In genomic region chr3:151798476-151798875, GRCh38 we compare ENCODE assay signal across 21 cellular contexts. TPM values are rescaled to one million over a fixed set of nuclear protein-coding genes. Genes with fewer than 3 reads are reported as not detected.
DNase-seq lines count a peak whose midpoint lies in the region; ATAC-seq, FAIRE-seq and TF ChIP-seq lines count a peak whose summit lies in the region.
"Had no signal": no experiment of that assay in that cellular context is flagged by ENCODE, and none has a peak within 500 bp of the region (broad histone marks: within the 10 kb centered on the region; RNA-seq: fewer than 3 reads in every experiment).

No MANE protein-coding gene starts in this region.

- peaks cover 50% of the 10 kb centered on the region for H3F3A ChIP-seq in SK-N-SH (replicated peaks; ENCODE audit: insufficient read depth)

- H3K36me3 ChIP-seq in SK-N-SH (replicated peaks in 1 of 2; ENCODE audit: control insufficient read depth in 1 of 2, insufficient read depth in 2 of 2, low read length in 1 of 2) (peaks cover 0 to 5% of the 10 kb centered on the region in 2 experiments), astrocyte (ENCODE audit: insufficient read depth, low read length) (no peaks in the 10 kb centered on the region)
- H3K36me3 ChIP-seq: SJSA1 had no signal

- no peak for TF ChIP-seq RAD21 in SK-N-SH (IDR thresholded peaks at IDR 0.05; ENCODE audit: low read length)

- H4K20me1 ChIP-seq in SK-N-SH (ENCODE audit: insufficient read depth) (no peaks in the 10 kb centered on the region), astrocyte (ENCODE audit: insufficient read depth, low read length) (no peaks in the 10 kb centered on the region)

- no peak overlapping the region for H3K4me3 Mint-ChIP-seq in astrocyte (ENCODE audit: unreplicated experiment)
- H3K4me3 Mint-ChIP-seq in nephron progenitor cell, result no peak overlapping the region
- H3K4me3 Mint-ChIP-seq: CD4-positive, alpha-beta memory T cell had no signal

- DNase-seq in SK-N-SH, result no peak
- peak; percentile 21 for DNase-seq in astrocyte (ENCODE audit: low read depth)
- peak; percentile 34 for DNase-seq in glomerular visceral epithelial cell (ENCODE audit: extremely low spot score)
- no peak for DNase-seq in nephron progenitor cell
- no peak for DNase-seq in activated CD4-positive, alpha-beta T cell treated with anti-CD3 and anti-CD28 coated beads, Interleukin-2, amount 50 U/mL, for 1 hour
- DNase-seq in DMS 273 treated with DMSO at 0.1 percent for 48 hours (lab: John Stamatoyannopoulos, UW), result no peak
- DNase-seq: CD4-positive, alpha-beta memory T cell; DMS79; MM.1S; NCI-H1105; NCI-H187; NCI-H748 treated with DMSO at 0.1 percent for 48 hours; PC-3 had no signal

- H3K9ac ChIP-seq in SK-N-SH, result no peak overlapping the region
- no peak overlapping the region for H3K9ac ChIP-seq in astrocyte (ENCODE audit: low read length)
- H3K9ac ChIP-seq: KMS-11 had no signal

- H2AFZ ChIP-seq in SK-N-SH (ENCODE audit: low read depth), result no peak overlapping the region
- no peak overlapping the region for H2AFZ ChIP-seq in astrocyte (ENCODE audit: low read depth, low read length)

- 0 out of 4 replicates have a peak, but pooled peaks of 1 of the 2 experiments have one; percentile 18 for TF ChIP-seq EP300 in SK-N-SH (IDR thresholded peaks at IDR 0.05; ENCODE audit: borderline replicate concordance in 1 of 2, low read depth in 1 of 2, low read length in 1 of 2)

- no peak overlapping the region for H3K4me3 ChIP-seq in SK-N-SH (ENCODE audit: low read depth in 2 of 2, low read length in 1 of 2)
- no peak overlapping the region for H3K4me3 ChIP-seq in astrocyte (ENCODE audit: insufficient read depth, low read depth, low read length)
- H3K4me3 ChIP-seq: SJSA1 had no signal

- WGBS in SK-N-SH (ENCODE audit: low lambda C conversion rate), result 17% methylated on average over 2 of the region's 2 CpGs

- FAIRE-seq in astrocyte (lab: Jason Lieb, UNC), result peak; percentile 17
- FAIRE-seq: G401.6, HepG2 had no signal

- ATAC-seq in SK-N-SH treated with all-trans-retinoic acid at 6 μM for 48 hours (no peak), GM19023 (IDR thresholded peaks at IDR 0.05; ENCODE audit: unreplicated experiment) (no peak)
- ATAC-seq: HepG2, PC-3 had no signal

- H3K4me2 ChIP-seq in SK-N-SH (no peak overlapping the region), astrocyte (ENCODE audit: low read length) (no peak overlapping the region)
- H3K4me2 ChIP-seq: KMS-11 had no signal

- H3K4me1 Mint-ChIP-seq in astrocyte (ENCODE audit: low read depth, unreplicated experiment), result peaks cover 17% of the 10 kb centered on the region
- no peaks in the 10 kb centered on the region for H3K4me1 Mint-ChIP-seq in nephron progenitor cell
- H3K4me1 Mint-ChIP-seq: CD4-positive, alpha-beta memory T cell had no signal

- H3K4me1 ChIP-seq in SK-N-SH (ENCODE audit: control insufficient read depth in 1 of 2, insufficient read depth in 2 of 2, low read depth in 1 of 2, low read length in 1 of 2) (peaks cover 0 to 5% of the 10 kb centered on the region in 2 experiments; a peak in 1 of 4 replicates), astrocyte (ENCODE audit: insufficient read depth, low read length) (no peaks in the 10 kb centered on the region)

- no peak for TF ChIP-seq CTCF in SK-N-SH (IDR thresholded peaks at IDR 0.05)
- TF ChIP-seq CTCF in astrocyte (IDR thresholded peaks at IDR 0.05; ENCODE audit: insufficient read depth, low read depth, low read length), result no peak
- TF ChIP-seq CTCF in nephron progenitor cell (IDR thresholded peaks at IDR 0.05), result no peak

- H3K36me3 Mint-ChIP-seq in astrocyte (ENCODE audit: low read depth, unreplicated experiment) (no peaks in the 10 kb centered on the region), nephron progenitor cell (ENCODE audit: low read depth) (no peaks in the 10 kb centered on the region)
- H3K36me3 Mint-ChIP-seq: CD4-positive, alpha-beta memory T cell had no signal

- H3K27me3 ChIP-seq in SK-N-SH (ENCODE audit: insufficient read depth), result no peaks in the 10 kb centered on the region
- H3K27me3 ChIP-seq in astrocyte (ENCODE audit: insufficient read depth, low read length), result no peaks in the 10 kb centered on the region
- H3K27me3 ChIP-seq: SJSA1 had no signal

- H3K27ac ChIP-seq in SK-N-SH (ENCODE audit: low read depth in 2 of 2, low read length in 1 of 2) (peak overlapping the region in 1 of 2 experiments; percentile 71; a peak in 2 of 4 replicates), astrocyte (ENCODE audit: low read depth, low read length) (no peak overlapping the region)
- H3K27ac ChIP-seq: 22Rv1, KMS-11, SJSA1 had no signal

- POLR2A ChIA-PET in SK-N-SH (lab: Yijun Ruan, JAX), result no interaction called here

- H3K9me3 ChIP-seq in SK-N-SH (no peaks in the 10 kb centered on the region), astrocyte (ENCODE audit: insufficient read depth, low read depth, low read length) (no peaks in the 10 kb centered on the region)
- H3K9me3 ChIP-seq: SJSA1 had no signal

- H3K27ac Mint-ChIP-seq in astrocyte (ENCODE audit: unreplicated experiment), result no peak overlapping the region
- H3K27ac Mint-ChIP-seq in nephron progenitor cell, result no peak overlapping the region

- no peaks in the 10 kb centered on the region for H3K9me2 ChIP-seq in SK-N-SH

- H3K27me3 Mint-ChIP-seq in astrocyte (ENCODE audit: low read depth, unreplicated experiment) (no peaks in the 10 kb centered on the region), nephron progenitor cell (ENCODE audit: low read depth, poor library complexity) (no peaks in the 10 kb centered on the region)
- H3K27me3 Mint-ChIP-seq: CD4-positive, alpha-beta memory T cell had no signal

- CTCF ChIA-PET in SK-N-SH (lab: Yijun Ruan, JAX), result no interaction called here

- H3K9me3 Mint-ChIP-seq in astrocyte (ENCODE audit: unreplicated experiment) (no peaks in the 10 kb centered on the region), nephron progenitor cell (no peaks in the 10 kb centered on the region)

- peaks cover 22% of the 10 kb centered on the region; the same call in 1 of the 2 replicates for H3K79me2 ChIP-seq in SK-N-SH (ENCODE audit: insufficient read depth)
- no peaks in the 10 kb centered on the region for H3K79me2 ChIP-seq in astrocyte (ENCODE audit: insufficient read depth, low read length)

TF ChIP-seq in SK-N-SH, 30 proteins besides CTCF, POLR2A, EP300 and RAD21 (continues in another document):
- TF ChIP-seq USF2 (IDR thresholded peaks at IDR 0.05; ENCODE audit: borderline replicate concordance, low read depth, low read length) (no peak), FOXJ3 (CRISPR knock-in tag; IDR thresholded peaks at IDR 0.05) (no peak), NFIC (IDR thresholded peaks at IDR 0.05; ENCODE audit: borderline replicate concordance) (no peak), MXI1 (IDR thresholded peaks at IDR 0.05; ENCODE audit: low read depth, low read length) (no peak), ELF1 (IDR thresholded peaks at IDR 0.05) (no peak), RXRA (IDR thresholded peaks at IDR 0.05; ENCODE audit: borderline replicate concordance, low read depth) (no peak)

TF ChIP-seq in SK-N-SH treated with all-trans-retinoic acid at 6 μM for 48 hours, 23 proteins besides CTCF, POLR2A, EP300 and RAD21:
- TF ChIP-seq OSR1 (CRISPR knock-in tag; IDR thresholded peaks at IDR 0.05) (no peak), CSDC2 (CRISPR knock-in tag; IDR thresholded peaks at IDR 0.05) (no peak), ZFP3 (CRISPR knock-in tag; IDR thresholded peaks at IDR 0.05) (no peak), RARB (CRISPR knock-in tag; IDR thresholded peaks at IDR 0.05) (no peak)

RNA-seq across cellular contexts. Expression of gene AADAC, which starts 15.4 kb away (rescaled TPM):
- polyA plus RNA-seq in SK-N-SH (2012; rRNA removed), result 1.2 and 3.5 TPM in 2 replicates
- polyA plus RNA-seq in SK-N-SH (2012; cell fraction: cytosol; rRNA removed), result 0.39 and 0.64 TPM in 2 replicates
- 7.0 and 16.3 TPM in 2 replicates for polyA plus RNA-seq in SK-N-SH (2012; cell fraction: nucleus; rRNA removed)
- not detected in 2 replicates for total RNA-seq in astrocyte
- total RNA-seq: CD4-positive, alpha-beta memory T cell had no signal
- polyA plus RNA-seq: BJ; CD4-positive, alpha-beta memory T cell had no signal

Comparison
In these comparisons a context has a peak if more than half of its experiments do, and no peak if none do; other contexts are left out.
1. DNase-seq: peak in astrocyte (single experiment) and glomerular visceral epithelial cell (single experiment); none in SK-N-SH (single experiment), nephron progenitor cell (single experiment), activated CD4-positive, alpha-beta T cell treated with anti-CD3 and anti-CD28 coated beads, Interleukin-2, amount 50 U/mL, for 1 hour (single experiment) and DMS 273 treated with DMSO at 0.1 percent for 48 hours (single experiment).